ENCODE assay signal across 7 cellular contexts in genomic region chr3:159732172-159733111, GRCh38.
DNase-seq lines count a peak whose midpoint lies in the region; TF ChIP-seq lines count a peak whose summit lies in the region.

No MANE protein-coding gene starts in this region.

- H3K4me1 ChIP-seq in iPS-18a (ENCODE audit: control insufficient read depth, low read depth, low read length): peaks cover 20% of the 10 kb centered on the region
- peaks cover 9 to 17% of the 10 kb centered on the region in 2 donors for H3K4me1 ChIP-seq in thyroid gland

- peak; percentile 84 for DNase-seq in HS-27A (ENCODE audit: low read depth)
- peak; percentile 73 for DNase-seq in MCF 10A (ENCODE audit: unreplicated experiment)
- DNase-seq in thyroid gland: peak; percentile 19 to 43
- no peak for DNase-seq in NAMALWA (ENCODE audit: low spot score)
- no peak for DNase-seq in GM19238 (ENCODE audit: insufficient read length, low spot score)
- DNase-seq in NCI-H2081 treated with DMSO at 0.1 percent for 48 hours (lab: John Stamatoyannopoulos, UW): no peak

- no peaks in the 10 kb centered on the region for H3K9me3 Mint-ChIP-seq in MCF 10A (ENCODE audit: unreplicated experiment)

- H3K27me3 ChIP-seq in iPS-18a (ENCODE audit: control insufficient read depth, insufficient read depth, low read length): no peaks in the 10 kb centered on the region
- H3K27me3 ChIP-seq in thyroid gland: no peaks in the 10 kb centered on the region

- TF ChIP-seq CTCF in MCF 10A (IDR thresholded peaks at IDR 0.05; ENCODE audit: unreplicated experiment): no peak
- no peak for TF ChIP-seq CTCF in thyroid gland (IDR thresholded peaks at IDR 0.05)

- no peaks in the 10 kb centered on the region for H3K36me3 Mint-ChIP-seq in MCF 10A (ENCODE audit: insufficient read depth, unreplicated experiment)

- H3K27ac ChIP-seq in iPS-18a (ENCODE audit: low read length): no peak overlapping the region
- H3K27ac ChIP-seq in thyroid gland: peak overlapping the region in 2 of 3 donors; percentile 48 to 50

- H3K36me3 ChIP-seq in iPS-18a (ENCODE audit: control insufficient read depth, low read depth, low read length) (no peaks in the 10 kb centered on the region), thyroid gland (no peaks in the 10 kb centered on the region)

- H3K4me3 Mint-ChIP-seq in MCF 10A (ENCODE audit: unreplicated experiment): peak overlapping the region; percentile 81

- intact Hi-C loops in MCF 10A (cut with micrococcal nuclease): loop anchor here (1.0 to 2.0 kb wide), 2 partner anchors 30 to 116 kb away; no protein-coding TSS in a partner anchor
- intact Hi-C loops in thyroid gland (cut with DNase I): no loop called here

- TF ChIP-seq POLR2A in thyroid gland (IDR thresholded peaks at IDR 0.05): no peak

- POLR2A ChIA-PET in MCF 10A (lab: Yijun Ruan, JAX): interaction anchor here (0.6 to 2.4 kb wide), 14 partner anchors 25 to 945 kb away, joined by 3 to 13 read pairs (median 4); no protein-coding TSS in a partner anchor

- peak overlapping the region; percentile 21 for H3K9ac ChIP-seq in iPS-18a (ENCODE audit: low read length)

- H3K27ac Mint-ChIP-seq in MCF 10A (ENCODE audit: low read depth, unreplicated experiment): peak overlapping the region; percentile 50

- H3K4me3 ChIP-seq in iPS-18a (ENCODE audit: low read length): peak overlapping the region; percentile 58
- H3K4me3 ChIP-seq in thyroid gland (replicated peaks in 1 of 3): no peak overlapping the region

- peaks cover 19% of the 10 kb centered on the region for H3K4me1 Mint-ChIP-seq in MCF 10A (ENCODE audit: insufficient read depth, unreplicated experiment)

- H3K9me3 ChIP-seq in iPS-18a (ENCODE audit: control insufficient read depth, low read depth, low read length) (no peaks in the 10 kb centered on the region), thyroid gland (no peaks in the 10 kb centered on the region)

- BruUV-seq in MCF 10A (replicated peaks; lab: Mats Ljungman, UMichigan): no TSS peak

- CTCF ChIA-PET in MCF 10A (lab: Yijun Ruan, JAX): interaction anchor here (0.6 to 3.9 kb wide), 32 partner anchors 8 to 468 kb away, joined by 3 to 41 read pairs (median 4); no protein-coding TSS in a partner anchor

- WGBS in thyroid gland, 2 donors: 32 to 39% methylated on average over 6 of the region's 6 CpGs

- no peaks in the 10 kb centered on the region for H3K27me3 Mint-ChIP-seq in MCF 10A (ENCODE audit: insufficient read depth, unreplicated experiment)

Comparison
In these comparisons a context has a peak if more than half of its experiments do, and no peak if none do; other contexts are left out.
1. DNase-seq: peak in HS-27A (single experiment), MCF 10A (single experiment) and thyroid gland (2 of 2); none in NAMALWA (single experiment), GM19238 (single experiment) and NCI-H2081 treated with DMSO at 0.1 percent for 48 hours (single experiment).